Comparison of ENCODE assay signal across 1 cellular context in the genomic region with DNA sequence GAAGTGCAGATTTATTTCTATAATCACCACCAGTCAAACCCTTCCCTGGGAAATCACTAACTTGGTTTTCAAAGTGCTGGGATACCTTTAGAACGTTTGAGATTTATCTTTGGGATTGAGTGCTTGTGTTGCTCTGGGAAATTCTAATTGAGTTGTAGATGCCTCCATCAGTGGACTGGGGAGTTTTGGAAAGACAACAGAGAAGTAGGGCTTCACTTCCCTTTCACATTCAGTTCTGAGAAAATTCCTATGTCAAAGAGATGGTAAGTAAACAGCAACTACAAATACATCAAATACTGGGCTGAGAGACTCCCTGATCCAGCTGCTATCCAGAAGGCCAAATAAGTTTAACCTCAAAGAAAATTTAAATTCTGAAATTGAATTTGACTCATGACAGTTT.
TF ChIP-seq lines count a peak whose summit lies in the region.

No MANE protein-coding gene starts in this region.

TF ChIP-seq in GM23338, 12 proteins besides CTCF, POLR2A, EP300 and RAD21 (continued from another document):
- TF ChIP-seq, protein P1, sequence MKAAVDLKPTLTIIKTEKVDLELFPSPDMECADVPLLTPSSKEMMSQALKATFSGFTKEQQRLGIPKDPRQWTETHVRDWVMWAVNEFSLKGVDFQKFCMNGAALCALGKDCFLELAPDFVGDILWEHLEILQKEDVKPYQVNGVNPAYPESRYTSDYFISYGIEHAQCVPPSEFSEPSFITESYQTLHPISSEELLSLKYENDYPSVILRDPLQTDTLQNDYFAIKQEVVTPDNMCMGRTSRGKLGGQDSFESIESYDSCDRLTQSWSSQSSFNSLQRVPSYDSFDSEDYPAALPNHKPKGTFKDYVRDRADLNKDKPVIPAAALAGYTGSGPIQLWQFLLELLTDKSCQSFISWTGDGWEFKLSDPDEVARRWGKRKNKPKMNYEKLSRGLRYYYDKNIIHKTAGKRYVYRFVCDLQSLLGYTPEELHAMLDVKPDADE (IDR thresholded peaks at IDR 0.05) = no peak
- TF ChIP-seq EZH2 (IDR thresholded peaks at IDR 0.05; ENCODE audit: low read depth, unreplicated experiment) = no peak
- TF ChIP-seq, protein P2, sequence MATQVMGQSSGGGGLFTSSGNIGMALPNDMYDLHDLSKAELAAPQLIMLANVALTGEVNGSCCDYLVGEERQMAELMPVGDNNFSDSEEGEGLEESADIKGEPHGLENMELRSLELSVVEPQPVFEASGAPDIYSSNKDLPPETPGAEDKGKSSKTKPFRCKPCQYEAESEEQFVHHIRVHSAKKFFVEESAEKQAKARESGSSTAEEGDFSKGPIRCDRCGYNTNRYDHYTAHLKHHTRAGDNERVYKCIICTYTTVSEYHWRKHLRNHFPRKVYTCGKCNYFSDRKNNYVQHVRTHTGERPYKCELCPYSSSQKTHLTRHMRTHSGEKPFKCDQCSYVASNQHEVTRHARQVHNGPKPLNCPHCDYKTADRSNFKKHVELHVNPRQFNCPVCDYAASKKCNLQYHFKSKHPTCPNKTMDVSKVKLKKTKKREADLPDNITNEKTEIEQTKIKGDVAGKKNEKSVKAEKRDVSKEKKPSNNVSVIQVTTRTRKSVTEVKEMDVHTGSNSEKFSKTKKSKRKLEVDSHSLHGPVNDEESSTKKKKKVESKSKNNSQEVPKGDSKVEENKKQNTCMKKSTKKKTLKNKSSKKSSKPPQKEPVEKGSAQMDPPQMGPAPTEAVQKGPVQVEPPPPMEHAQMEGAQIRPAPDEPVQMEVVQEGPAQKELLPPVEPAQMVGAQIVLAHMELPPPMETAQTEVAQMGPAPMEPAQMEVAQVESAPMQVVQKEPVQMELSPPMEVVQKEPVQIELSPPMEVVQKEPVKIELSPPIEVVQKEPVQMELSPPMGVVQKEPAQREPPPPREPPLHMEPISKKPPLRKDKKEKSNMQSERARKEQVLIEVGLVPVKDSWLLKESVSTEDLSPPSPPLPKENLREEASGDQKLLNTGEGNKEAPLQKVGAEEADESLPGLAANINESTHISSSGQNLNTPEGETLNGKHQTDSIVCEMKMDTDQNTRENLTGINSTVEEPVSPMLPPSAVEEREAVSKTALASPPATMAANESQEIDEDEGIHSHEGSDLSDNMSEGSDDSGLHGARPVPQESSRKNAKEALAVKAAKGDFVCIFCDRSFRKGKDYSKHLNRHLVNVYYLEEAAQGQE (IDR thresholded peaks at IDR 0.05; ENCODE audit: unreplicated experiment) = no peak
TF ChIP-seq in GM23338: peak in this region for 2.
